8 cellular contexts compared by ENCODE assay signal in the genomic region with DNA sequence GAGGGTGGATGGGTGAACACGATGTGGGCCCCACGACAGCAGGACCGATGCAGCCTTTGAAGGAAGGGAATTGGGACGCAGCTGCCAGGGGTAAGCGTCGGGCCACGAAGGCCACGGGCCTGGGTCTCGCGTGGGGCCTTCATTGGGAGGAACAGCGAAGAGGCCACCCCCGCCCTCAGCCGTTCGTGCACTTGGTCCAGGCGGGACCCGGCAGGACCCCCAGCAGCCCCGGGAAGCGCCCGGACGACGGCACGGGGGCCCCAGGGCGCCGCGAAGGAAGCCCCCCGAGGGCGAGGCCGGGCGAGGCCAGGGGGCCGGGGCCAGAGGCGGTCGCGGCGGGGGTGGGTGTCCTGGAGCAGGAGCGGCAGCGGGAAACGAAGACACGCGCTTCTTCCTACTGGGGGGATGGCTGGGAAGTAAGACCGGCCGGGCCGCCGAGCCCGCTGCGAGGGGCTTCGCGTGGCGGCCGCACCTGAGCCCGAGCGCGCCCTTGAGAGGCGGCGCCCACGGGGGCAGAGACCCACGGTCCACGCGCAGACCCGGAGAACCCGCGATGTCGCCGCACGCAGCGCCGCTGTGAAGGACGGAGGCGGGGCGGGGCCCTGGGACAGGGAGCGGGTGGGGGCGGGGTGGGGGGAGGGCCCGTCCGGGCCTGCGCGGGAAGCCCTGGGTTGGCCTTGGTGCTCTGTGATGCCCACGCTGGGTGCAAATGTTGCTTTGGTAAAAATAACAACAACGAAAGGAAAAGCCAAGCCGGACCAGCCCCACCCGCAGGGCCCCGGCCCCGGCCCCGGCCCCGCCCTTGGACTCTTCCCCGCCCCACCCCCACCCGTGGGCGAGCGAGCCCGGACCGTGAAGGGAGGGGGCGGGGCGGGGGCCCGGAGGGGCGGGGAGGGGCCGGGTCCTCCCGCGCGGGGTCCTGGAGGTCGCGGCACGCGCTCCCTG. TPM values are rescaled to one million over a fixed set of nuclear protein-coding genes. Genes with fewer than 3 reads are reported as not detected.
A peak's percentile ranks its signal among the peaks of the same experiment; 100 is the strongest.
DNase-seq lines count a peak whose midpoint lies in the region; ATAC-seq and TF ChIP-seq lines count a peak whose summit lies in the region.

No MANE protein-coding gene starts in this region.

- intact Hi-C loops in A673 (cut with micrococcal nuclease; ENCODE audit: unreplicated experiment) (no loop called here), dorsolateral prefrontal cortex (cut with DNase I) (no loop called here), mucosa of descending colon (cut with DNase I, micrococcal nuclease) (no loop called here)

- no peaks in the 10 kb centered on the region for H3K27me3 ChIP-seq in A673 (replicated peaks; ENCODE audit: insufficient read depth, low read depth, low read length, poor library complexity)
- H3K27me3 ChIP-seq in dorsolateral prefrontal cortex, result peaks cover 0 to 62% (median 15%) of the 10 kb centered on the region in 45 donors

- CTCF ChIA-PET in A673 (lab: Charles Lee), result no interaction called here

- POLR2A ChIA-PET in A673 (lab: Charles Lee; ENCODE audit: low non-redundant PET), result no interaction called here

- H3K27ac ChIP-seq in A673 (ENCODE audit: low read depth, low read length, poor library complexity, severe bottlenecking) (no peak overlapping the region), dorsolateral prefrontal cortex (peak overlapping the region in 2 of 59 donors; percentile 24 to 27)

- DNase-seq in A673 (ENCODE audit: low spot score) (peak; percentile 21), HuH-7.5 (ENCODE audit: low spot score) (peak; percentile 46), dorsolateral prefrontal cortex (peak in 3 of 10 donors; percentile 14 to 35 (median 20)), mucosa of descending colon (peak in 2 of 3 donors; percentile 26 to 42), NCI-H2081 treated with DMSO at 0.1 percent for 48 hours (lab: John Stamatoyannopoulos, UW) (no peak), C1 segment of cervical spinal cord (lab: John Stamatoyannopoulos, UW) (no peak)
- no peak for DNase-seq in activated CD4-positive, alpha-beta T cell treated with anti-CD3 and anti-CD28 coated beads, Interleukin-2, amount 50 U/mL, for 48 hours

- H3K9me3 ChIP-seq in A673 (ENCODE audit: low read depth, low read length, poor library complexity, severe bottlenecking) (no peaks in the 10 kb centered on the region), mucosa of descending colon (no peaks in the 10 kb centered on the region)

- H3K4me3 ChIP-seq in A673 (ENCODE audit: low read depth, low read length, poor library complexity, severe bottlenecking), result peak overlapping the region; percentile 35
- peak overlapping the region in 49 of 59 donors; percentile 6 to 64 (median 37) for H3K4me3 ChIP-seq in dorsolateral prefrontal cortex
- H3K4me3 ChIP-seq in mucosa of descending colon, result no peak overlapping the region

- no peak for TF ChIP-seq CTCF in A673 (conservative IDR thresholded peaks at IDR 0.05; ENCODE audit: low read depth, low read length)
- TF ChIP-seq CTCF in dorsolateral prefrontal cortex (IDR thresholded peaks at IDR 0.05 in 54 of 56, conservative IDR thresholded peaks at IDR 0.05 in 2 of 56; ENCODE audit: low read depth in 1 of 56, partially characterized antibody in 56 of 56), result no peak
- no peak for TF ChIP-seq CTCF in mucosa of descending colon (IDR thresholded peaks at IDR 0.05)

- ATAC-seq in mucosa of descending colon (no peak), HG03196 (IDR thresholded peaks at IDR 0.05; ENCODE audit: unreplicated experiment) (no peak)

- H3K36me3 ChIP-seq in A673 (ENCODE audit: insufficient read depth, low read length, poor library complexity, severe bottlenecking), result no peaks in the 10 kb centered on the region
- H3K36me3 ChIP-seq in mucosa of descending colon (ENCODE audit: low read depth), result no peaks in the 10 kb centered on the region

- BruUV-seq in A673 (replicated peaks; lab: Mats Ljungman, UMichigan), result no TSS peak

- H3K4me1 ChIP-seq in A673 (ENCODE audit: insufficient read depth, low read length, poor library complexity, severe bottlenecking), result peaks cover 13% of the 10 kb centered on the region
- no peaks in the 10 kb centered on the region for H3K4me1 ChIP-seq in mucosa of descending colon (ENCODE audit: low read depth)

RNA-seq across cellular contexts. Expression of a gene that starts 56.0 kb away (rescaled TPM):
- total RNA-seq in A673 (2021) (22.6 and 31.9 TPM in 2 replicates), dorsolateral prefrontal cortex (10 to 100 TPM; 22.6 to 83.5 (median 57.4) TPM), mucosa of descending colon (10 to 100 TPM in 1 of 3 donors, 1 to 10 TPM in 2; 5.4 to 91.2 (median 8.8) TPM)

Comparison
In these comparisons a context has a peak if more than half of its experiments do, and no peak if none do; other contexts are left out.
1. DNase-seq: peak in A673 (single experiment), HuH-7.5 (single experiment) and mucosa of descending colon (2 of 3); none in NCI-H2081 treated with DMSO at 0.1 percent for 48 hours (single experiment), C1 segment of cervical spinal cord (0 of 14) and activated CD4-positive, alpha-beta T cell treated with anti-CD3 and anti-CD28 coated beads, Interleukin-2, amount 50 U/mL, for 48 hours (0 of 2).